1 cellular context compared by ENCODE assay signal in the genomic region with DNA sequence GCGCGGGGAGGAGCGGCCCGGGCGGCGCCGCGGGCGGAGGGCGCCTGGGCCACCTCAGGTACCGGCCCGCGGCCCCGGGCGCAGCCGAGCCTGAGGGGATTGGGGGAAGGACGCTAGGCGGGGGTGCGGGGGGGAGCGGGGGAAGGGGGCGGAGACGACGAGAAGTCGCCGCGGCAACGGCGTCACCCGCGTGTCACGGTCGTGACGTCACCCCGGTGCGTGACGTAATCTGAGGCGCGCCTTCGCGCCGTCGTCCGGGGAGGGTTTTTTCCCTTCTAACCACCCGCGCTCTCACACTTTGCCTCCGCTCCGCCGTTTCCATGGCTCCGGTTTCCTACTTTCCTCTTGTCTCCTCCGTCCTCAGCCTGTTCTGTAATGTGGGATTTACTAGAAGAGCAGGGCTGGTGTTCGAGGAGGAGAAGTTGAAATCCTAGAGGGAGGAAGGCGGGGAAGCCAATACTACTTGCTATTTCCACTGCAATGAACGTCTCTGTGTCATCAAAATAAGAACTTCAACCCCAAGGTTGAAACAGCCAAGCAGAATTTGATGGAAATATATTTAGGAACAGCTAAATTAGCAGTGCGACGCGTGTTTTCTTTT.
TF ChIP-seq lines count a peak whose summit lies in the region.

A gene (minus strand): TSS at position 109 of the 601 bp plus-strand sequence. CDS start 226 bp downstream, outside the sequence.

TF ChIP-seq in K562, 482 proteins besides CTCF, POLR2A, EP300 and RAD21 (continued from another document and continues in another):
- TF ChIP-seq, protein P1, sequence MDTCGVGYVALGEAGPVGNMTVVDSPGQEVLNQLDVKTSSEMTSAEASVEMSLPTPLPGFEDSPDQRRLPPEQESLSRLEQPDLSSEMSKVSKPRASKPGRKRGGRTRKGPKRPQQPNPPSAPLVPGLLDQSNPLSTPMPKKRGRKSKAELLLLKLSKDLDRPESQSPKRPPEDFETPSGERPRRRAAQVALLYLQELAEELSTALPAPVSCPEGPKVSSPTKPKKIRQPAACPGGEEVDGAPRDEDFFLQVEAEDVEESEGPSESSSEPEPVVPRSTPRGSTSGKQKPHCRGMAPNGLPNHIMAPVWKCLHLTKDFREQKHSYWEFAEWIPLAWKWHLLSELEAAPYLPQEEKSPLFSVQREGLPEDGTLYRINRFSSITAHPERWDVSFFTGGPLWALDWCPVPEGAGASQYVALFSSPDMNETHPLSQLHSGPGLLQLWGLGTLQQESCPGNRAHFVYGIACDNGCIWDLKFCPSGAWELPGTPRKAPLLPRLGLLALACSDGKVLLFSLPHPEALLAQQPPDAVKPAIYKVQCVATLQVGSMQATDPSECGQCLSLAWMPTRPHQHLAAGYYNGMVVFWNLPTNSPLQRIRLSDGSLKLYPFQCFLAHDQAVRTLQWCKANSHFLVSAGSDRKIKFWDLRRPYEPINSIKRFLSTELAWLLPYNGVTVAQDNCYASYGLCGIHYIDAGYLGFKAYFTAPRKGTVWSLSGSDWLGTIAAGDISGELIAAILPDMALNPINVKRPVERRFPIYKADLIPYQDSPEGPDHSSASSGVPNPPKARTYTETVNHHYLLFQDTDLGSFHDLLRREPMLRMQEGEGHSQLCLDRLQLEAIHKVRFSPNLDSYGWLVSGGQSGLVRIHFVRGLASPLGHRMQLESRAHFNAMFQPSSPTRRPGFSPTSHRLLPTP (IDR thresholded peaks at IDR 0.05; ENCODE audit: borderline replicate concordance, extremely low read depth, insufficient read length), result no peak
- TF ChIP-seq ZNF79 (CRISPR knock-in tag; IDR thresholded peaks at IDR 0.05; ENCODE audit: low read depth), result no peak
- no peak for TF ChIP-seq ZBED1 (IDR thresholded peaks at IDR 0.05)
- no peak for TF ChIP-seq FOXM1 (IDR thresholded peaks at IDR 0.05; ENCODE audit: low read depth)
- TF ChIP-seq FOXM1 (CRISPR knock-in tag; IDR thresholded peaks at IDR 0.05; ENCODE audit: low read depth), result 0 out of 2 replicates have a peak, but pooled peaks have one; percentile 70
- TF ChIP-seq ATF7 (IDR thresholded peaks at IDR 0.05), result peak; percentile 98
- peak; percentile 74; the same call in 1 of the 2 replicates for TF ChIP-seq FOXP1 (CRISPR knock-in tag; IDR thresholded peaks at IDR 0.05)
- TF ChIP-seq FOXA3 (CRISPR knock-in tag; conservative IDR thresholded peaks at IDR 0.05 in 1 of 2, IDR thresholded peaks at IDR 0.05 in 1 of 2), result no peak
- TF ChIP-seq MEIS2 (IDR thresholded peaks at IDR 0.05; ENCODE audit: partially characterized antibody), result no peak
- TF ChIP-seq, protein P2, sequence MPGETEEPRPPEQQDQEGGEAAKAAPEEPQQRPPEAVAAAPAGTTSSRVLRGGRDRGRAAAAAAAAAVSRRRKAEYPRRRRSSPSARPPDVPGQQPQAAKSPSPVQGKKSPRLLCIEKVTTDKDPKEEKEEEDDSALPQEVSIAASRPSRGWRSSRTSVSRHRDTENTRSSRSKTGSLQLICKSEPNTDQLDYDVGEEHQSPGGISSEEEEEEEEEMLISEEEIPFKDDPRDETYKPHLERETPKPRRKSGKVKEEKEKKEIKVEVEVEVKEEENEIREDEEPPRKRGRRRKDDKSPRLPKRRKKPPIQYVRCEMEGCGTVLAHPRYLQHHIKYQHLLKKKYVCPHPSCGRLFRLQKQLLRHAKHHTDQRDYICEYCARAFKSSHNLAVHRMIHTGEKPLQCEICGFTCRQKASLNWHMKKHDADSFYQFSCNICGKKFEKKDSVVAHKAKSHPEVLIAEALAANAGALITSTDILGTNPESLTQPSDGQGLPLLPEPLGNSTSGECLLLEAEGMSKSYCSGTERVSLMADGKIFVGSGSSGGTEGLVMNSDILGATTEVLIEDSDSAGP (CRISPR knock-in tag; IDR thresholded peaks at IDR 0.05), result no peak
- TF ChIP-seq ZNF57 (CRISPR knock-in tag; IDR thresholded peaks at IDR 0.05), result no peak
- no peak for TF ChIP-seq CBX1 (IDR thresholded peaks at IDR 0.05; ENCODE audit: low read depth)
- TF ChIP-seq, protein P3, sequence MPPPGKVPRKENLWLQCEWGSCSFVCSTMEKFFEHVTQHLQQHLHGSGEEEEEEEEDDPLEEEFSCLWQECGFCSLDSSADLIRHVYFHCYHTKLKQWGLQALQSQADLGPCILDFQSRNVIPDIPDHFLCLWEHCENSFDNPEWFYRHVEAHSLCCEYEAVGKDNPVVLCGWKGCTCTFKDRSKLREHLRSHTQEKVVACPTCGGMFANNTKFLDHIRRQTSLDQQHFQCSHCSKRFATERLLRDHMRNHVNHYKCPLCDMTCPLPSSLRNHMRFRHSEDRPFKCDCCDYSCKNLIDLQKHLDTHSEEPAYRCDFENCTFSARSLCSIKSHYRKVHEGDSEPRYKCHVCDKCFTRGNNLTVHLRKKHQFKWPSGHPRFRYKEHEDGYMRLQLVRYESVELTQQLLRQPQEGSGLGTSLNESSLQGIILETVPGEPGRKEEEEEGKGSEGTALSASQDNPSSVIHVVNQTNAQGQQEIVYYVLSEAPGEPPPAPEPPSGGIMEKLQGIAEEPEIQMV (tag; conservative IDR thresholded peaks at IDR 0.05; ENCODE audit: low read depth), result no peak
- TF ChIP-seq, protein P4, sequence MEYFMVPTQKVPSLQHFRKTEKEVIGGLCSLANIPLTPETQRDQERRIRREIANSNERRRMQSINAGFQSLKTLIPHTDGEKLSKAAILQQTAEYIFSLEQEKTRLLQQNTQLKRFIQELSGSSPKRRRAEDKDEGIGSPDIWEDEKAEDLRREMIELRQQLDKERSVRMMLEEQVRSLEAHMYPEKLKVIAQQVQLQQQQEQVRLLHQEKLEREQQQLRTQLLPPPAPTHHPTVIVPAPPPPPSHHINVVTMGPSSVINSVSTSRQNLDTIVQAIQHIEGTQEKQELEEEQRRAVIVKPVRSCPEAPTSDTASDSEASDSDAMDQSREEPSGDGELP (CRISPR knock-in tag; IDR thresholded peaks at IDR 0.05; ENCODE audit: borderline replicate concordance), result 0 out of 2 replicates have a peak, but pooled peaks have one; percentile 56
- TF ChIP-seq TAF7 (tag; IDR thresholded peaks at IDR 0.05), result peak; percentile 84
- peak; percentile 72; the same call in 1 of the 2 replicates for TF ChIP-seq SMARCA4 (IDR thresholded peaks at IDR 0.05)
- TF ChIP-seq, protein P5, sequence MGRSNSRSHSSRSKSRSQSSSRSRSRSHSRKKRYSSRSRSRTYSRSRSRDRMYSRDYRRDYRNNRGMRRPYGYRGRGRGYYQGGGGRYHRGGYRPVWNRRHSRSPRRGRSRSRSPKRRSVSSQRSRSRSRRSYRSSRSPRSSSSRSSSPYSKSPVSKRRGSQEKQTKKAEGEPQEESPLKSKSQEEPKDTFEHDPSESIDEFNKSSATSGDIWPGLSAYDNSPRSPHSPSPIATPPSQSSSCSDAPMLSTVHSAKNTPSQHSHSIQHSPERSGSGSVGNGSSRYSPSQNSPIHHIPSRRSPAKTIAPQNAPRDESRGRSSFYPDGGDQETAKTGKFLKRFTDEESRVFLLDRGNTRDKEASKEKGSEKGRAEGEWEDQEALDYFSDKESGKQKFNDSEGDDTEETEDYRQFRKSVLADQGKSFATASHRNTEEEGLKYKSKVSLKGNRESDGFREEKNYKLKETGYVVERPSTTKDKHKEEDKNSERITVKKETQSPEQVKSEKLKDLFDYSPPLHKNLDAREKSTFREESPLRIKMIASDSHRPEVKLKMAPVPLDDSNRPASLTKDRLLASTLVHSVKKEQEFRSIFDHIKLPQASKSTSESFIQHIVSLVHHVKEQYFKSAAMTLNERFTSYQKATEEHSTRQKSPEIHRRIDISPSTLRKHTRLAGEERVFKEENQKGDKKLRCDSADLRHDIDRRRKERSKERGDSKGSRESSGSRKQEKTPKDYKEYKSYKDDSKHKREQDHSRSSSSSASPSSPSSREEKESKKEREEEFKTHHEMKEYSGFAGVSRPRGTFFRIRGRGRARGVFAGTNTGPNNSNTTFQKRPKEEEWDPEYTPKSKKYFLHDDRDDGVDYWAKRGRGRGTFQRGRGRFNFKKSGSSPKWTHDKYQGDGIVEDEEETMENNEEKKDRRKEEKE (IDR thresholded peaks at IDR 0.05; ENCODE audit: borderline replicate concordance in 1 of 2, control insufficient read depth in 1 of 2, low read depth in 2 of 2, low read length in 1 of 2), result 0 out of 4 replicates have a peak, but pooled peaks of 1 of the 2 experiments have one; percentile 29
- TF ChIP-seq, protein P6, sequence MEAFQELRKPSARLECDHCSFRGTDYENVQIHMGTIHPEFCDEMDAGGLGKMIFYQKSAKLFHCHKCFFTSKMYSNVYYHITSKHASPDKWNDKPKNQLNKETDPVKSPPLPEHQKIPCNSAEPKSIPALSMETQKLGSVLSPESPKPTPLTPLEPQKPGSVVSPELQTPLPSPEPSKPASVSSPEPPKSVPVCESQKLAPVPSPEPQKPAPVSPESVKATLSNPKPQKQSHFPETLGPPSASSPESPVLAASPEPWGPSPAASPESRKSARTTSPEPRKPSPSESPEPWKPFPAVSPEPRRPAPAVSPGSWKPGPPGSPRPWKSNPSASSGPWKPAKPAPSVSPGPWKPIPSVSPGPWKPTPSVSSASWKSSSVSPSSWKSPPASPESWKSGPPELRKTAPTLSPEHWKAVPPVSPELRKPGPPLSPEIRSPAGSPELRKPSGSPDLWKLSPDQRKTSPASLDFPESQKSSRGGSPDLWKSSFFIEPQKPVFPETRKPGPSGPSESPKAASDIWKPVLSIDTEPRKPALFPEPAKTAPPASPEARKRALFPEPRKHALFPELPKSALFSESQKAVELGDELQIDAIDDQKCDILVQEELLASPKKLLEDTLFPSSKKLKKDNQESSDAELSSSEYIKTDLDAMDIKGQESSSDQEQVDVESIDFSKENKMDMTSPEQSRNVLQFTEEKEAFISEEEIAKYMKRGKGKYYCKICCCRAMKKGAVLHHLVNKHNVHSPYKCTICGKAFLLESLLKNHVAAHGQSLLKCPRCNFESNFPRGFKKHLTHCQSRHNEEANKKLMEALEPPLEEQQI (IDR thresholded peaks at IDR 0.05), result 0 out of 2 replicates have a peak, but pooled peaks have one; percentile 36
- no peak for TF ChIP-seq RBM34 (IDR thresholded peaks at IDR 0.05; ENCODE audit: borderline replicate concordance, insufficient read depth, low read length)
- TF ChIP-seq BRD9 (IDR thresholded peaks at IDR 0.05; ENCODE audit: low read depth, partially characterized antibody), result peak; percentile 63
- peak; percentile 87 for TF ChIP-seq PML (IDR thresholded peaks at IDR 0.05; ENCODE audit: low read length)
- peak; percentile 96 for TF ChIP-seq PHF20 (IDR thresholded peaks at IDR 0.05; ENCODE audit: partially characterized antibody)
- peak; percentile 98 for TF ChIP-seq KHSRP (IDR thresholded peaks at IDR 0.05)
- TF ChIP-seq, protein P7, sequence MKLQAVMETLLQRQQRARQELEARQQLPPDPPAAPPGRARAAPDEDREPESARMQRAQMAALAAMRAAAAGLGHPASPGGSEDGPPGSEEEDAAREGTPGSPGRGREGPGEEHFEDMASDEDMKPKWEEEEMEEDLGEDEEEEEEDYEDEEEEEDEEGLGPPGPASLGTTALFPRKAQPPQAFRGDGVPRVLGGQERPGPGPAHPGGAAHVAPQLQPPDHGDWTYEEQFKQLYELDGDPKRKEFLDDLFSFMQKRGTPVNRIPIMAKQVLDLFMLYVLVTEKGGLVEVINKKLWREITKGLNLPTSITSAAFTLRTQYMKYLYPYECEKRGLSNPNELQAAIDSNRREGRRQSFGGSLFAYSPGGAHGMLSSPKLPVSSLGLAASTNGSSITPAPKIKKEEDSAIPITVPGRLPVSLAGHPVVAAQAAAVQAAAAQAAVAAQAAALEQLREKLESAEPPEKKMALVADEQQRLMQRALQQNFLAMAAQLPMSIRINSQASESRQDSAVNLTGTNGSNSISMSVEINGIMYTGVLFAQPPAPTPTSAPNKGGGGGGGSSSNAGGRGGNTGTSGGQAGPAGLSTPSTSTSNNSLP (IDR thresholded peaks at IDR 0.05; ENCODE audit: borderline replicate concordance, low read depth, low read length), result peak; percentile 13; the same call in 1 of the 2 replicates
- peak; percentile 76 to 78 for TF ChIP-seq FOXK2 (conservative IDR thresholded peaks at IDR 0.05 in 1 of 2, IDR thresholded peaks at IDR 0.05 in 1 of 2; ENCODE audit: low read depth in 2 of 2)
- TF ChIP-seq MCM7 (IDR thresholded peaks at IDR 0.05), result no peak
- no peak for TF ChIP-seq SAFB (IDR thresholded peaks at IDR 0.05; ENCODE audit: borderline replicate concordance, low read depth, low read length)
- no peak for TF ChIP-seq ZNF77 (CRISPR knock-in tag; IDR thresholded peaks at IDR 0.05)
- TF ChIP-seq ZNF695 (CRISPR knock-in tag; IDR thresholded peaks at IDR 0.05), result no peak
- TF ChIP-seq SRSF7 (optimal IDR thresholded peaks at IDR 0.05; ENCODE audit: low read depth, low read length), result no peak
- TF ChIP-seq ZNF282 (CRISPR knock-in tag; IDR thresholded peaks at IDR 0.05), result no peak
- TF ChIP-seq ELF2 (CRISPR knock-in tag; IDR thresholded peaks at IDR 0.05), result peak; percentile 62; the same call in 1 of the 2 replicates
- TF ChIP-seq, protein P8, sequence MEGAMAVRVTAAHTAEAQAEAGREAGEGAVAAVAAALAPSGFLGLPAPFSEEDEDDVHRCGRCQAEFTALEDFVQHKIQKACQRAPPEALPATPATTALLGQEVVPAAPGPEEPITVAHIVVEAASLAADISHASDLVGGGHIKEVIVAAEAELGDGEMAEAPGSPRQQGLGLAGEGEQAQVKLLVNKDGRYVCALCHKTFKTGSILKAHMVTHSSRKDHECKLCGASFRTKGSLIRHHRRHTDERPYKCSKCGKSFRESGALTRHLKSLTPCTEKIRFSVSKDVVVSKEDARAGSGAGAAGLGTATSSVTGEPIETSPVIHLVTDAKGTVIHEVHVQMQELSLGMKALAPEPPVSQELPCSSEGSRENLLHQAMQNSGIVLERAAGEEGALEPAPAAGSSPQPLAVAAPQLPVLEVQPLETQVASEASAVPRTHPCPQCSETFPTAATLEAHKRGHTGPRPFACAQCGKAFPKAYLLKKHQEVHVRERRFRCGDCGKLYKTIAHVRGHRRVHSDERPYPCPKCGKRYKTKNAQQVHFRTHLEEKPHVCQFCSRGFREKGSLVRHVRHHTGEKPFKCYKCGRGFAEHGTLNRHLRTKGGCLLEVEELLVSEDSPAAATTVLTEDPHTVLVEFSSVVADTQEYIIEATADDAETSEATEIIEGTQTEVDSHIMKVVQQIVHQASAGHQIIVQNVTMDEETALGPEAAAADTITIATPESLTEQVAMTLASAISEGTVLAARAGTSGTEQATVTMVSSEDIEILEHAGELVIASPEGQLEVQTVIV (CRISPR knock-in tag; IDR thresholded peaks at IDR 0.05; ENCODE audit: borderline replicate concordance), result no peak
- TF ChIP-seq NELFE (IDR thresholded peaks at IDR 0.05; ENCODE audit: insufficient read depth, insufficient read length), result no peak
- TF ChIP-seq ZNF12 (CRISPR knock-in tag; IDR thresholded peaks at IDR 0.05), result 0 out of 2 replicates have a peak, but pooled peaks have one; percentile 9
- TF ChIP-seq HOXB6 (CRISPR knock-in tag; IDR thresholded peaks at IDR 0.05; ENCODE audit: borderline replicate concordance), result no peak; the same call in 1 of the 2 replicates
- no peak for TF ChIP-seq PURB (CRISPR knock-in tag; IDR thresholded peaks at IDR 0.05; ENCODE audit: low read depth)
- TF ChIP-seq, protein P9, sequence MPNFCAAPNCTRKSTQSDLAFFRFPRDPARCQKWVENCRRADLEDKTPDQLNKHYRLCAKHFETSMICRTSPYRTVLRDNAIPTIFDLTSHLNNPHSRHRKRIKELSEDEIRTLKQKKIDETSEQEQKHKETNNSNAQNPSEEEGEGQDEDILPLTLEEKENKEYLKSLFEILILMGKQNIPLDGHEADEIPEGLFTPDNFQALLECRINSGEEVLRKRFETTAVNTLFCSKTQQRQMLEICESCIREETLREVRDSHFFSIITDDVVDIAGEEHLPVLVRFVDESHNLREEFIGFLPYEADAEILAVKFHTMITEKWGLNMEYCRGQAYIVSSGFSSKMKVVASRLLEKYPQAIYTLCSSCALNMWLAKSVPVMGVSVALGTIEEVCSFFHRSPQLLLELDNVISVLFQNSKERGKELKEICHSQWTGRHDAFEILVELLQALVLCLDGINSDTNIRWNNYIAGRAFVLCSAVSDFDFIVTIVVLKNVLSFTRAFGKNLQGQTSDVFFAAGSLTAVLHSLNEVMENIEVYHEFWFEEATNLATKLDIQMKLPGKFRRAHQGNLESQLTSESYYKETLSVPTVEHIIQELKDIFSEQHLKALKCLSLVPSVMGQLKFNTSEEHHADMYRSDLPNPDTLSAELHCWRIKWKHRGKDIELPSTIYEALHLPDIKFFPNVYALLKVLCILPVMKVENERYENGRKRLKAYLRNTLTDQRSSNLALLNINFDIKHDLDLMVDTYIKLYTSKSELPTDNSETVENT (CRISPR knock-in tag; IDR thresholded peaks at IDR 0.05), result no peak; the same call in 1 of the 2 replicates
